Comparison of ENCODE assay signal across 11 cellular contexts in the genomic region with DNA sequence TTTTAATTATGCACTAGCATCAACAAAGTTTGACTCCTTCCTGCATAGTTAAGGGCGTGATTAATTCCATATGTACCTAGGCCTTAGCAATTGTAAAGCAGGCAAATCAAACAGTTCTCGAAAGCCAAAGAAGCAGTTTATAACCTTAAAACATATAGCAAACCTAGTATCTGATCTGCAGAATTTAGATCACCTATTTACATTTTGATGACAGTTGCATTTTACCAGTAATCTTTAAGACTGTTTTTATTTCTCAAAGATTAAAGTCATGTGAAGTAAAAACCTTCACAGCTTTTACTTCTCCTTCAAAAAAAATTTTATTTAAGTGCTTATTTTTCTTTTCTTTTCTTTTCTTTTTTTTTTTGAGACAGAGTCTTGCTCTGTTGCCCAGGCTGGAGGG.
"Had no signal": no experiment of that assay in that cellular context is flagged by ENCODE, and none has a peak within 500 bp of the region (broad histone marks: within the 10 kb centered on the region; RNA-seq: fewer than 3 reads in every experiment).

No MANE protein-coding gene starts in this region.

- FAIRE-seq: H1, H54 had no signal

- DNase-seq: GM23248, GOT3, H7, H9, HCEC 1CT, HFFc6 had no signal

- H3K4me3 ChIP-seq: GM23248, GM23338, HAP-1 had no signal

- H3K4me2 ChIP-seq: GM23338 had no signal

- H3K36me3 ChIP-seq: HAP-1 had no signal

- H3K9me3 ChIP-seq: HAP-1 had no signal

- H2AFZ ChIP-seq: GM23248, GM23338 had no signal

- H3K9ac ChIP-seq: GM23248 had no signal

- H3K27ac ChIP-seq: GM23248 had no signal

- ATAC-seq: GM23338, HCT116 had no signal
